Comparison of ENCODE assay signal across 18 cellular contexts in genomic region chr16:28561557-28562187, GRCh38. TPM values are rescaled to one million over a fixed set of nuclear protein-coding genes. Genes with fewer than 3 reads are reported as not detected.
DNase-seq lines count a peak whose midpoint lies in the region; ATAC-seq and TF ChIP-seq lines count a peak whose summit lies in the region.
"Had no signal": no experiment of that assay in that cellular context is flagged by ENCODE, and none has a peak within 500 bp of the region (broad histone marks: within the 10 kb centered on the region; RNA-seq: fewer than 3 reads in every experiment).

No MANE protein-coding gene starts in this region.

- TF ChIP-seq CTCF in adrenal gland (IDR thresholded peaks at IDR 0.05) = no peak
- TF ChIP-seq CTCF in parathyroid adenoma (IDR thresholded peaks at IDR 0.05) = no peak
- TF ChIP-seq CTCF in transverse colon (IDR thresholded peaks at IDR 0.05) = no peak

- intact Hi-C loops in adrenal gland (cut with DNase I) (no loop called here), transverse colon (cut with DNase I; ENCODE audit: low total_unique reads) (no loop called here)

- H2AFZ ChIP-seq in parathyroid adenoma = peak overlapping the region; percentile 4
- H2AFZ ChIP-seq in GM23248 = no peak overlapping the region

- H3K9me3 ChIP-seq in adrenal gland (replicated peaks in 1 of 3) (no peaks in the 10 kb centered on the region), parathyroid adenoma (ENCODE audit: control insufficient read depth, low read length) (no peaks in the 10 kb centered on the region), GM23248 (ENCODE audit: low read depth) (no peaks in the 10 kb centered on the region), transverse colon (no peaks in the 10 kb centered on the region)
- H3K9me3 ChIP-seq: body of pancreas, SJCRH30 had no signal

- no peak for TF ChIP-seq EP300 in transverse colon (IDR thresholded peaks at IDR 0.05; ENCODE audit: low read depth)

- H3K27ac ChIP-seq in adrenal gland (peak overlapping the region in 3 of 5 donors; percentile 27 to 67 (median 28)), parathyroid adenoma (peak overlapping the region; percentile 58), GM23248 (no peak overlapping the region), transverse colon (no peak overlapping the region)
- H3K27ac ChIP-seq: body of pancreas, SJCRH30 had no signal

- peak; percentile 13 for DNase-seq in EH (ENCODE audit: low read depth)
- DNase-seq in adrenal gland = peak in 5 of 7 donors; percentile 11 to 58 (median 47)
- no peak for DNase-seq in GM23248
- DNase-seq in transverse colon = no peak
- DNase-seq: activated CD4-positive, CD25-positive, alpha-beta regulatory T cell; body of pancreas; cortex of kidney; foreskin melanocyte; GOT3; NCI-H1436; NCI-H2171 treated with DMSO at 0.1 percent for 48 hours; NCI-H748 treated with DMSO at 0.1 percent for 48 hours; occipital lobe; OCI-M1; SJCRH30; stimulated activated CD4-positive, alpha-beta T cell treated with anti-CD3 and anti-CD28 coated beads, Interleukin-1b, Interleukin-23, amount 100 ng/mL, for 48 hours had no signal

- TF ChIP-seq POLR2A in adrenal gland (IDR thresholded peaks at IDR 0.05) (no peak), transverse colon (IDR thresholded peaks at IDR 0.05) (no peak)

- H3F3A ChIP-seq in GM23248 (ENCODE audit: insufficient read depth) = no peaks in the 10 kb centered on the region

- H3K9ac ChIP-seq in parathyroid adenoma (no peak overlapping the region), GM23248 (no peak overlapping the region)

- peaks cover 31% of the 10 kb centered on the region for H3K79me2 ChIP-seq in parathyroid adenoma
- no peaks in the 10 kb centered on the region; the same call in 1 of the 2 replicates for H3K79me2 ChIP-seq in GM23248 (ENCODE audit: insufficient read depth)

- in situ Hi-C loops in GM23248 (cut with MboI) (no loop called here), transverse colon (cut with MboI; ENCODE audit: low pct_ligation_motif_present in 1 of 4, low pct_unique_long_range_greater_than_20kb in 1 of 4, low sequenced_read_pairs in 3 of 4) (no loop called here)

- H3K4me3 ChIP-seq in adrenal gland (no peak overlapping the region), parathyroid adenoma (ENCODE audit: low read depth, low read length) (no peak overlapping the region), GM23248 (no peak overlapping the region), transverse colon (no peak overlapping the region)
- H3K4me3 ChIP-seq: body of pancreas, SJCRH30 had no signal

- H3K36me3 ChIP-seq in adrenal gland (replicated peaks in 1 of 2) (no peaks in the 10 kb centered on the region), parathyroid adenoma (ENCODE audit: control insufficient read depth, insufficient read depth, low read length) (no peaks in the 10 kb centered on the region), GM23248 (ENCODE audit: low read depth) (0 out of 2 replicates have a peak, but pooled peaks cover 4% of the 10 kb centered on the region), transverse colon (peaks cover 0 to 12% (median 2%) of the 10 kb centered on the region in 4 donors)

- 41 to 49% (median 42%) methylated on average over 6 to 7 of the region's 7 CpGs for WGBS in adrenal gland, 4 donors
- WGBS in GM23248 (ENCODE audit: low coverage in 1 of 2, low lambda C conversion rate in 2 of 2, missing lambda C conversion rate in 2 of 2), 2 experiments = 76 to 79% methylated on average over 7 of the region's 7 CpGs
- 79% methylated on average over 3 to 7 of the region's 7 CpGs for WGBS in transverse colon (ENCODE audit: low coverage in 1 of 2), 2 donors

- no peak for ATAC-seq in GM21360 (IDR thresholded peaks at IDR 0.05; ENCODE audit: unreplicated experiment)
- ATAC-seq: body of pancreas had no signal

- peaks cover 14 to 15% of the 10 kb centered on the region in 2 donors for H3K4me1 ChIP-seq in adrenal gland (replicated peaks in 1 of 2)
- peaks cover 15% of the 10 kb centered on the region for H3K4me1 ChIP-seq in parathyroid adenoma
- no peaks in the 10 kb centered on the region for H3K4me1 ChIP-seq in GM23248 (ENCODE audit: insufficient read depth)
- H3K4me1 ChIP-seq in transverse colon = no peaks in the 10 kb centered on the region
- H3K4me1 ChIP-seq: SJCRH30 had no signal

- H3K4me2 ChIP-seq in parathyroid adenoma (ENCODE audit: low read length) = peak overlapping the region; percentile 35
- no peak overlapping the region for H3K4me2 ChIP-seq in GM23248 (ENCODE audit: unreplicated experiment)

- H4K20me1 ChIP-seq in GM23248 (ENCODE audit: insufficient read depth) = no peaks in the 10 kb centered on the region

- no peaks in the 10 kb centered on the region for H3K9me2 ChIP-seq in GM23248 (ENCODE audit: insufficient read depth)

- H3K27me3 ChIP-seq in adrenal gland (no peaks in the 10 kb centered on the region), parathyroid adenoma (ENCODE audit: control insufficient read depth, insufficient read depth, low read length) (no peaks in the 10 kb centered on the region), GM23248 (replicated peaks; ENCODE audit: insufficient read depth) (no peaks in the 10 kb centered on the region), transverse colon (no peaks in the 10 kb centered on the region)
- H3K27me3 ChIP-seq: body of pancreas, SJCRH30 had no signal

RNA-seq across cellular contexts. Expression of gene SGF29, which starts 8.0 kb away (rescaled TPM):
- total RNA-seq in adrenal gland (10 to 100 TPM; 24.1 to 64.1 (median 29.9) TPM), transverse colon (10 to 100 TPM; 22.1 to 95.0 (median 32.1) TPM)
- polyA plus RNA-seq in adrenal gland (100 to 1,000 TPM in 1 of 3 donors, 10 to 100 TPM in 2; 18.4 to 118 (median 81.1) TPM), GM23248 (2016; fragmentation: Nextera tagmentation; extraction: Ambion mirVana) (8.9 and 9.9 TPM in 2 replicates)
- total RNA-seq in GM23248 (2014; rRNA removed; shearing (Covaris generic)) = 5.7 and 6.3 TPM in 2 replicates

RNA-seq across cellular contexts. Expression of gene NUPR1, which starts 22.9 kb away (rescaled TPM):
- total RNA-seq in adrenal gland (100 to 1,000 TPM in 6 of 8 donors, 10 to 100 TPM in 2; 63.4 to 746 (median 226) TPM), transverse colon (10 to 100 TPM; 15.3 to 85.6 (median 23.6) TPM)
- polyA plus RNA-seq in adrenal gland (100 to 1,000 TPM; 123 to 317 (median 305) TPM), GM23248 (2016; fragmentation: Nextera tagmentation; extraction: Ambion mirVana) (321 and 334 TPM in 2 replicates)
- 22.3 and 54.8 TPM in 2 replicates for total RNA-seq in GM23248 (2014; rRNA removed; shearing (Covaris generic))
- total RNA-seq: SJCRH30 had no signal

RNA-seq across cellular contexts. Expression of gene SULT1A2, which starts 35.2 kb away (rescaled TPM):
- total RNA-seq in adrenal gland (10 to 100 TPM in 1 of 8 donors, 1 to 10 TPM in 7; 1.6 to 22.5 (median 3.1) TPM), transverse colon (10 to 100 TPM in 3 of 4 donors, 1 to 10 TPM in 1; 5.0 to 51.1 (median 38.3) TPM)
- polyA plus RNA-seq in adrenal gland (1 to 10 TPM in 2 of 3 donors, under 1 TPM in 1; 0.55 to 5.3 (median 2.1) TPM), GM23248 (2016; fragmentation: Nextera tagmentation; extraction: Ambion mirVana) (not detected in 2 replicates)
- total RNA-seq in GM23248 (2014; rRNA removed; shearing (Covaris generic)) = not detected in 2 replicates
- total RNA-seq: occipital lobe, SJCRH30 had no signal

RNA-seq across cellular contexts. Expression of gene SULT1A1, which starts 48.2 kb away (rescaled TPM):
- total RNA-seq in adrenal gland (100 to 1,000 TPM in 6 of 8 donors, 10 to 100 TPM in 2; 76.8 to 367 (median 198) TPM), transverse colon (100 to 1,000 TPM; 137 to 455 (median 280) TPM)
- polyA plus RNA-seq in adrenal gland (100 to 1,000 TPM in 1 of 3 donors, 10 to 100 TPM in 2; 47.2 to 162 (median 72.8) TPM), GM23248 (2016; fragmentation: Nextera tagmentation; extraction: Ambion mirVana) (not detected in 2 replicates)
- not detected in 2 replicates for total RNA-seq in GM23248 (2014; rRNA removed; shearing (Covaris generic))

RNA-seq across cellular contexts. Expression of gene IL27, which starts 55.0 kb away (rescaled TPM):
- 1 to 10 TPM in 1 of 8 donors, under 1 TPM in 2, not detected in 5; 0.29 to 1.7 (median 0.32) TPM for total RNA-seq in adrenal gland
- 1 to 10 TPM in 1 of 3 donors, under 1 TPM in 1, not detected in 1; 0.17 to 2.1 TPM for polyA plus RNA-seq in adrenal gland
- not detected in 2 replicates for total RNA-seq in GM23248 (2014; rRNA removed; shearing (Covaris generic))
- not detected in 2 replicates for polyA plus RNA-seq in GM23248 (2016; fragmentation: Nextera tagmentation; extraction: Ambion mirVana)
- total RNA-seq in transverse colon = not detected
- total RNA-seq: body of pancreas, occipital lobe, SJCRH30 had no signal

Comparison
In these comparisons a context has a peak if more than half of its experiments do, and no peak if none do; other contexts are left out.
1. DNase-seq: peak in EH (single experiment) and adrenal gland (5 of 7); none in GM23248 (single experiment) and transverse colon (single experiment).
2. H3K27ac ChIP-seq: peak in adrenal gland (3 of 5) and parathyroid adenoma (single experiment); none in GM23248 (single experiment) and transverse colon (0 of 4).